Comparison of ENCODE assay signal across 11 cellular contexts in genomic region chr22:30821863-30822215, GRCh38.
DNase-seq lines count a peak whose midpoint lies in the region; ATAC-seq and TF ChIP-seq lines count a peak whose summit lies in the region.
"Had no signal": no experiment of that assay in that cellular context is flagged by ENCODE, and none has a peak within 500 bp of the region (broad histone marks: within the 10 kb centered on the region; RNA-seq: fewer than 3 reads in every experiment).

No MANE protein-coding gene starts in this region.

- no peak overlapping the region for H3K27ac Mint-ChIP-seq in osteocyte (ENCODE audit: unreplicated experiment)
- H3K27ac Mint-ChIP-seq: stimulated activated memory B cell treated with anti-CD40 and anti-IgM and Interleukin-4, amounts not matched to agents 10 μg/mL and 1 μg/mL and 100 μg/mL, for 72 hours had no signal

- H3K4me3 ChIP-seq in PC-3 (ENCODE audit: low read length), result peak overlapping the region; percentile 67
- peak overlapping the region; percentile 35 to 67 (median 49) for H3K4me3 ChIP-seq in esophagus squamous epithelium
- peak overlapping the region in 1 of 2 donors; percentile 52 for H3K4me3 ChIP-seq in testis

- no peaks in the 10 kb centered on the region for H3K79me2 ChIP-seq in PC-3 (ENCODE audit: low read length)

- DNase-seq in COLO668 (lab: John Stamatoyannopoulos, UW; ENCODE audit: unreplicated experiment), result peak; percentile 30
- no peak for DNase-seq in PC-3
- no peak for DNase-seq in esophagus squamous epithelium (lab: John Stamatoyannopoulos, UW)
- no peak for DNase-seq in osteocyte (ENCODE audit: extremely low spot score, unreplicated experiment)
- DNase-seq in effector CD8-positive, alpha-beta T cell (lab: John Stamatoyannopoulos, UW), result no peak
- no peak for DNase-seq in testis
- no peak for DNase-seq in activated CD8-positive, alpha-beta memory T cell treated with anti-CD3 and anti-CD28 coated beads for 24 hours
- DNase-seq: NCI-H187 had no signal

- peaks cover 36% of the 10 kb centered on the region for H3K27me3 Mint-ChIP-seq in osteocyte (ENCODE audit: unreplicated experiment)

- no peak for TF ChIP-seq POLR2A in esophagus squamous epithelium (IDR thresholded peaks at IDR 0.05)
- no peak for TF ChIP-seq POLR2A in testis (IDR thresholded peaks at IDR 0.05)

- no peaks in the 10 kb centered on the region for H3K36me3 ChIP-seq in PC-3 (ENCODE audit: low read depth, low read length)
- no peaks in the 10 kb centered on the region for H3K36me3 ChIP-seq in esophagus squamous epithelium
- no peaks in the 10 kb centered on the region for H3K36me3 ChIP-seq in testis (ENCODE audit: low read depth, missing control alignments)

- H2AFZ ChIP-seq in PC-3 (ENCODE audit: low read length), result peak overlapping the region; percentile 72

- H3K27me3 ChIP-seq in PC-3 (ENCODE audit: low read length), result no peaks in the 10 kb centered on the region
- H3K27me3 ChIP-seq in esophagus squamous epithelium, result peaks cover 0 to 67% (median 5%) of the 10 kb centered on the region in 4 donors
- H3K27me3 ChIP-seq in testis, result no peaks in the 10 kb centered on the region

- no TSS peak for BruUV-seq in PC-3 (replicated peaks; lab: Mats Ljungman, UMichigan)

- peaks cover 6% of the 10 kb centered on the region for H3K4me1 Mint-ChIP-seq in osteocyte (ENCODE audit: unreplicated experiment)
- H3K4me1 Mint-ChIP-seq: central memory CD8-positive, alpha-beta T cell; stimulated activated memory B cell treated with anti-CD40 and anti-IgM and Interleukin-4, amounts not matched to agents 10 μg/mL and 1 μg/mL and 100 μg/mL, for 72 hours had no signal

- peak overlapping the region; percentile 61 for H3K4me3 Mint-ChIP-seq in osteocyte (ENCODE audit: unreplicated experiment)
- H3K4me3 Mint-ChIP-seq: central memory CD8-positive, alpha-beta T cell had no signal

- peak overlapping the region; percentile 72 for H3K9ac ChIP-seq in PC-3 (ENCODE audit: low read length)

- H3K4me2 ChIP-seq in PC-3 (ENCODE audit: low read length), result peak overlapping the region; percentile 85

- ATAC-seq in PC-3 (peak; percentile 53), GM18909 (IDR thresholded peaks at IDR 0.05; ENCODE audit: poor library complexity, unreplicated experiment) (no peak)
- ATAC-seq: stimulated activated memory B cell treated with anti-CD40 and anti-IgM and Interleukin-4, amounts not matched to agents 10 μg/mL and 1 μg/mL and 100 μg/mL, for 72 hours had no signal

- no peaks in the 10 kb centered on the region for H4K20me1 ChIP-seq in PC-3 (ENCODE audit: low read length)

- POLR2A ChIA-PET in PC-3 (lab: Charles Lee; ENCODE audit: unreplicated experiment), result interaction anchor here (0.6 kb wide), 1 partner anchor 980 kb away, joined by 3 read pairs; no protein-coding TSS in a partner anchor

- WGBS in esophagus squamous epithelium, 2 donors, result 16 to 46% methylated on average over 5 to 7 of the region's 8 CpGs
- 16 to 24% methylated on average over 8 of the region's 8 CpGs for WGBS in testis, 2 donors

- intact Hi-C loops in PC-3 (cut with micrococcal nuclease) (no loop called here), esophagus squamous epithelium (cut with DNase I) (no loop called here), testis (cut with DNase I; ENCODE audit: low total_unique reads) (no loop called here)

- no peaks in the 10 kb centered on the region for H3K9me2 ChIP-seq in PC-3 (replicated peaks; ENCODE audit: low read length)

- no peaks in the 10 kb centered on the region for H3K9me3 ChIP-seq in PC-3 (ENCODE audit: low read length)
- H3K9me3 ChIP-seq in esophagus squamous epithelium, result no peaks in the 10 kb centered on the region
- H3K9me3 ChIP-seq in testis, result no peaks in the 10 kb centered on the region

- CTCF ChIA-PET in PC-3 (lab: Charles Lee), result no interaction called here

- H3K36me3 Mint-ChIP-seq in osteocyte (ENCODE audit: unreplicated experiment), result peaks cover 2% of the 10 kb centered on the region
- H3K36me3 Mint-ChIP-seq: stimulated activated memory B cell treated with anti-CD40 and anti-IgM and Interleukin-4, amounts not matched to agents 10 μg/mL and 1 μg/mL and 100 μg/mL, for 72 hours had no signal

- TF ChIP-seq CTCF in PC-3 (conservative IDR thresholded peaks at IDR 0.05; ENCODE audit: low read depth, low read length), result no peak
- TF ChIP-seq CTCF in esophagus squamous epithelium (IDR thresholded peaks at IDR 0.05), result no peak
- TF ChIP-seq CTCF in osteocyte (IDR thresholded peaks at IDR 0.05), result no peak
- no peak for TF ChIP-seq CTCF in testis (IDR thresholded peaks at IDR 0.05)

- H3K9me3 Mint-ChIP-seq in osteocyte (ENCODE audit: unreplicated experiment), result no peaks in the 10 kb centered on the region
- H3K9me3 Mint-ChIP-seq: central memory CD8-positive, alpha-beta T cell; stimulated activated memory B cell treated with anti-CD40 and anti-IgM and Interleukin-4, amounts not matched to agents 10 μg/mL and 1 μg/mL and 100 μg/mL, for 72 hours had no signal

- H3K4me1 ChIP-seq in PC-3 (ENCODE audit: insufficient read depth, low read length), result peaks cover 17% of the 10 kb centered on the region; the same call in 1 of the 2 replicates
- H3K4me1 ChIP-seq in esophagus squamous epithelium, result peaks cover 0 to 25% (median 10%) of the 10 kb centered on the region in 3 donors
- H3K4me1 ChIP-seq in testis, result peaks cover 6% of the 10 kb centered on the region

- H3K27ac ChIP-seq in PC-3 (ENCODE audit: low read length) (no peak overlapping the region), esophagus squamous epithelium (no peak overlapping the region), testis (no peak overlapping the region)

- H3F3A ChIP-seq in PC-3 (ENCODE audit: low read length, unreplicated experiment), result no peaks in the 10 kb centered on the region
